26 cellular contexts compared by ENCODE assay signal in the genomic region with DNA sequence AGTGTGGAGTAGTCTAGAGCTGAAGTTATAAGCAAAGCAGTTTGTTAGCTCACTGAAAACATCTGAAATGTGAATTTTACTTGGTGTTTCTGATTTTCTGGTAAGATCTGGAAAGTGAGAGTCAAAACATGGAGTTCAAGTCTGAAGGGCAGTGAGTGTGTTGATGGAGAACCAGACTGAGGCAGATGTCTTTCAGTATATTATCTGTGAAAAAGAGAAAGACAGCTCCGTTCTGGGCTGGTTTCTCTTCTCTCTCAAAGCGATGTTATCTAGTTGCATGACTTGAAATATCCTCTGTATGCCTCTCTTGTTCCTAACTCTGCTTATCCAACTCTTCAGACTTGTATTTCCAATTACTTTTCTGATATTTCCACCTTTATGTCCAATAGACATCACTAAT.
DNase-seq lines count a peak whose midpoint lies in the region; ATAC-seq, FAIRE-seq and TF ChIP-seq lines count a peak whose summit lies in the region.
"Had no signal": no experiment of that assay in that cellular context is flagged by ENCODE, and none has a peak within 500 bp of the region (broad histone marks: within the 10 kb centered on the region; RNA-seq: fewer than 3 reads in every experiment).

No MANE protein-coding gene starts in this region.

- CTCF ChIA-PET in GM12878 (lab: Yijun Ruan, JAX), result interaction anchor here (0.8 to 2.5 kb wide), 12 partner anchors 10 to 228 kb away, joined by 3 to 10 read pairs (median 4); no protein-coding TSS in a partner anchor
- CTCF ChIA-PET in activated CD4-positive, alpha-beta T cell treated with anti-CD3 and anti-CD28 coated beads for 36 hours (lab: Charles Lee), result interaction anchor here (0.6 kb wide), 1 partner anchor 803 kb away, joined by 3 read pairs; no protein-coding TSS in a partner anchor

- DNase-seq in GM10266 (ENCODE audit: extremely low spot score) (peak; percentile 15), GM12878 (ENCODE audit: low read depth, low spot score) (no peak), SKM-1 (lab: John Stamatoyannopoulos, UW; ENCODE audit: unreplicated experiment) (no peak), lower lobe of right lung (no peak)
- DNase-seq in activated CD4-positive, alpha-beta T cell treated with anti-CD3 and anti-CD28 coated beads for 36 hours, result no peak
- DNase-seq: activated CD4-positive, alpha-beta memory T cell treated with anti-CD3 and anti-CD28 coated beads, Interleukin-2, amount 10 ng/mL, durations not matched to agents 7 days and 5 days; activated gamma-delta T cell; activated naive CD8-positive, alpha-beta T cell treated with anti-CD3 and anti-CD28 coated beads, Interleukin-2, amount 50 U/mL, for 24 hours; activated T-cell treated with anti-CD3 and anti-CD28 coated beads for 4 hours; CD8-positive, alpha-beta T cell; DMS 273 treated with DMSO at 0.1 percent for 48 hours; head of caudate nucleus; left cardiac atrium; naive B cell; NCI-H1105 treated with DMSO at 0.1 percent for 48 hours; NCI-H2029; NCI-H526 treated with DMSO at 0.1 percent for 48 hours; occipital lobe; small intestine; stimulated activated CD4-positive, alpha-beta T cell treated with anti-CD3 and anti-CD28 coated beads, Interleukin-2, amount 100 ng/mL, for 24 hours had no signal

- peak overlapping the region; percentile 24 for H3K4me2 ChIP-seq in GM12878 (ENCODE audit: control insufficient read depth, insufficient read depth)

- TF ChIP-seq CTCF in GM10266 (IDR thresholded peaks at IDR 0.05; ENCODE audit: control insufficient read depth, insufficient read depth, low read depth, missing control alignments) (no peak), GM12878 (IDR thresholded peaks at IDR 0.05 in 2 of 3, conservative IDR thresholded peaks at IDR 0.05 in 1 of 3; ENCODE audit: control insufficient read depth in 2 of 3, extremely low read depth in 1 of 3, insufficient read depth in 1 of 3, low read depth in 3 of 3, low read length in 3 of 3) (no peak), lower lobe of right lung (IDR thresholded peaks at IDR 0.05) (no peak)

- H3K27me3 ChIP-seq in GM12878 (replicated peaks in 1 of 2; ENCODE audit: control insufficient read depth in 2 of 2, insufficient read depth in 2 of 2, low read length in 1 of 2) (no peaks in the 10 kb centered on the region), lower lobe of right lung (ENCODE audit: low read depth) (no peaks in the 10 kb centered on the region)

- no peak for TF ChIP-seq RAD21 in GM12878 (IDR thresholded peaks at IDR 0.05; ENCODE audit: insufficient read depth, low read depth, low read length)

- H3K9me3 ChIP-seq in GM12878 (replicated peaks; ENCODE audit: control insufficient read depth, insufficient read depth, low read length), result no peaks in the 10 kb centered on the region
- no peaks in the 10 kb centered on the region for H3K9me3 ChIP-seq in lower lobe of right lung

- H3K27ac ChIP-seq in GM12878 (ENCODE audit: control insufficient read depth, insufficient read depth), result peak overlapping the region; percentile 75
- H3K27ac ChIP-seq in lower lobe of right lung, result no peak overlapping the region

- SMC1A ChIA-PET in GM12878 (lab: Charles Lee; ENCODE audit: uncharacterized antibody, unreplicated experiment), result interaction anchor here (0.8 to 9.8 kb wide), 28 partner anchors 12 to 226 kb away, joined by 3 to 150 read pairs (median 4); a partner anchor contains a TSS

- 0% methylated on average over 2 of the region's 2 CpGs for WGBS in GM12878 (ENCODE audit: insufficient coverage, insufficient replicate concordance, low lambda C conversion rate, missing lambda C conversion rate)

- RAD21 ChIA-PET in GM12878 (lab: Charles Lee; ENCODE audit: unreplicated experiment), result interaction anchor here (0.5 to 8.5 kb wide), 17 partner anchors 11 to 412 kb away, joined by 3 to 151 read pairs (median 5); a partner anchor contains a TSS

- peaks cover 46% of the 10 kb centered on the region for H3K4me1 Mint-ChIP-seq in activated CD4-positive, alpha-beta T cell treated with anti-CD3 and anti-CD28 coated beads for 36 hours

- no peak overlapping the region for H3K4me3 Mint-ChIP-seq in activated CD4-positive, alpha-beta T cell treated with anti-CD3 and anti-CD28 coated beads for 36 hours
- H3K4me3 Mint-ChIP-seq: activated CD4-positive, alpha-beta memory T cell treated with anti-CD3 and anti-CD28 coated beads, Interleukin-2, amount 10 ng/mL, durations not matched to agents 7 days and 5 days; activated naive CD8-positive, alpha-beta T cell treated with anti-CD3 and anti-CD28 coated beads, Interleukin-2, amount 50 U/mL, for 24 hours; CD8-positive, alpha-beta T cell; memory B cell; naive B cell had no signal

- FAIRE-seq in GM12878 (lab: Jason Lieb, UNC), result peak; percentile 41
- FAIRE-seq: H1, small intestine, urothelium cell line had no signal

- POLR2A ChIA-PET in GM12878 (lab: Charles Lee), result interaction anchor here (0.7 to 2.3 kb wide), 7 partner anchors 10 to 120 kb away, joined by 3 to 7 read pairs (median 4); no protein-coding TSS in a partner anchor
- POLR2A ChIA-PET in activated CD4-positive, alpha-beta T cell treated with anti-CD3 and anti-CD28 coated beads for 36 hours (lab: Charles Lee), result no interaction called here

- H3K36me3 Mint-ChIP-seq in activated CD4-positive, alpha-beta T cell treated with anti-CD3 and anti-CD28 coated beads for 36 hours (ENCODE audit: low read depth), result peaks cover 3% of the 10 kb centered on the region
- H3K36me3 Mint-ChIP-seq: naive B cell had no signal

- no peak for TF ChIP-seq EP300 in GM12878 (IDR thresholded peaks at IDR 0.05; ENCODE audit: borderline replicate concordance in 1 of 2, control insufficient read depth in 1 of 2, low read depth in 2 of 2, low read length in 2 of 2)

- intact Hi-C loops in GM12878 (cut with micrococcal nuclease; ENCODE audit: unreplicated experiment) (loop anchor here (10.0 kb wide), 1 partner anchor 406 kb away; no protein-coding TSS in a partner anchor), lower lobe of right lung (cut with DNase I) (no loop called here)
- intact Hi-C loops in activated CD4-positive, alpha-beta T cell treated with anti-CD3 and anti-CD28 coated beads for 36 hours (cut with DNase I, micrococcal nuclease), result loop anchor here in 1 of 2 experiments (10.0 kb wide), 1 partner anchor 1876 kb away; no protein-coding TSS in a partner anchor

- peaks cover 41% of the 10 kb centered on the region for H3K79me2 ChIP-seq in GM12878 (ENCODE audit: control insufficient read depth, insufficient read depth, low read length)

- no peaks in the 10 kb centered on the region for H3K27me3 Mint-ChIP-seq in activated CD4-positive, alpha-beta T cell treated with anti-CD3 and anti-CD28 coated beads for 36 hours
- H3K27me3 Mint-ChIP-seq: activated CD4-positive, alpha-beta memory T cell treated with anti-CD3 and anti-CD28 coated beads, Interleukin-2, amount 10 ng/mL, durations not matched to agents 7 days and 5 days; activated naive CD8-positive, alpha-beta T cell treated with anti-CD3 and anti-CD28 coated beads, Interleukin-2, amount 50 U/mL, for 24 hours; memory B cell; naive B cell had no signal

- H3K9me3 Mint-ChIP-seq in activated CD4-positive, alpha-beta T cell treated with anti-CD3 and anti-CD28 coated beads for 36 hours (ENCODE audit: low read depth), result no peaks in the 10 kb centered on the region
- H3K9me3 Mint-ChIP-seq: activated CD4-positive, alpha-beta memory T cell treated with anti-CD3 and anti-CD28 coated beads, Interleukin-2, amount 10 ng/mL, durations not matched to agents 7 days and 5 days; activated naive CD8-positive, alpha-beta T cell treated with anti-CD3 and anti-CD28 coated beads, Interleukin-2, amount 50 U/mL, for 24 hours; CD8-positive, alpha-beta T cell; memory B cell; naive B cell had no signal

- in situ Hi-C loops in GM12878 (cut with MboI), result no loop called here

- BruUV-seq in GM12878 (replicated peaks; lab: Mats Ljungman, UMichigan), result no TSS peak

- H3K36me3 ChIP-seq in GM12878 (ENCODE audit: control insufficient read depth in 2 of 2, insufficient read depth in 2 of 2, low read length in 1 of 2) (no peaks in the 10 kb centered on the region), lower lobe of right lung (no peaks in the 10 kb centered on the region)

- H4K20me1 ChIP-seq in GM12878 (ENCODE audit: control insufficient read depth, insufficient read depth), result no peaks in the 10 kb centered on the region

- no peak overlapping the region for H2AFZ ChIP-seq in GM12878 (ENCODE audit: control insufficient read depth, low read depth, low read length)

- H3K4me3 ChIP-seq in GM12878, result peak overlapping the region; percentile 37; the same call in 1 of the 2 replicates
- no peak overlapping the region for H3K4me3 ChIP-seq in lower lobe of right lung

- ATAC-seq in GM18868 (IDR thresholded peaks at IDR 0.05; ENCODE audit: unreplicated experiment) (peak; percentile 52), HG03460 (IDR thresholded peaks at IDR 0.05; ENCODE audit: unreplicated experiment) (peak; percentile 43), GM12878 (peak; percentile 53), GM21825 (IDR thresholded peaks at IDR 0.05; ENCODE audit: unreplicated experiment) (no peak), lower lobe of right lung (no peak)
- ATAC-seq in activated CD4-positive, alpha-beta T cell treated with anti-CD3 and anti-CD28 coated beads for 36 hours, result no peak
- ATAC-seq: activated naive CD8-positive, alpha-beta T cell treated with anti-CD3 and anti-CD28 coated beads, Interleukin-2, amount 50 U/mL, for 24 hours; CD8-positive, alpha-beta T cell; left cardiac atrium had no signal

- H3K9ac ChIP-seq in GM12878 (ENCODE audit: control insufficient read depth, insufficient read depth, low read length), result no peak overlapping the region

- H3K27ac Mint-ChIP-seq in activated CD4-positive, alpha-beta T cell treated with anti-CD3 and anti-CD28 coated beads for 36 hours, result no peak overlapping the region
- H3K27ac Mint-ChIP-seq: activated CD4-positive, alpha-beta memory T cell treated with anti-CD3 and anti-CD28 coated beads, Interleukin-2, amount 10 ng/mL, durations not matched to agents 7 days and 5 days; activated naive CD8-positive, alpha-beta T cell treated with anti-CD3 and anti-CD28 coated beads, Interleukin-2, amount 50 U/mL, for 24 hours; CD8-positive, alpha-beta T cell had no signal

- peaks cover 31% of the 10 kb centered on the region for H3K4me1 ChIP-seq in GM12878 (ENCODE audit: control insufficient read depth, insufficient read depth, low read length)
- peaks cover 9% of the 10 kb centered on the region for H3K4me1 ChIP-seq in lower lobe of right lung

- no peak for TF ChIP-seq POLR2A in GM12878 (IDR thresholded peaks at IDR 0.05; ENCODE audit: low read depth, low read length)

Comparison
In these comparisons a context has a peak if more than half of its experiments do, and no peak if none do; other contexts are left out.
1. ATAC-seq: peak in GM18868 (single experiment), HG03460 (single experiment) and GM12878 (single experiment); none in GM21825 (single experiment), lower lobe of right lung (0 of 2) and activated CD4-positive, alpha-beta T cell treated with anti-CD3 and anti-CD28 coated beads for 36 hours (single experiment).